In the genomic region with DNA sequence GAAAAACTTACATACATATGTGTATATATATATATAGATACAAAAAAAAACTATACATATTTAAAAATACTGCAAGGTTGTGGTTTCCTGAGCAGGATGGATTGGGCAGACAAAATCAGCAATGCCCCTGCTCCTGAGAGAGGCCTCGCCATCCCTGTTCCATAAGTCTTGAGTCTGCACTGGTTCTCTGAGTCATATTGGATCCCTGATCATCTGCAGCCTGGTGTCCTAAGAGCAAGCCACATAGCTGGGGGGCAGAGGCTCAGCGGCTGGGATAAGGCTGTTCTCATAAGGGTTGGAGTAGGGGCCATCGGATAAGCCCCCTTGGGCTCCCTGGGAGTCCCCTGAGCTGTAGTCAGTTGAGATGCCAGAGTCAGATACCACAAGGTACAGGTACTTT, we compare ENCODE assay signal across 1 cellular context.
TF ChIP-seq lines count a peak whose summit lies in the region.

No MANE protein-coding gene starts in this region.

TF ChIP-seq in A549, 52 proteins besides CTCF, POLR2A, EP300 and RAD21 (continued from another document):
- TF ChIP-seq RNF2 (IDR thresholded peaks at IDR 0.05; ENCODE audit: borderline replicate concordance, low read depth): no peak
- no peak for TF ChIP-seq MYC (IDR thresholded peaks at IDR 0.05; ENCODE audit: borderline replicate concordance, low read length)
- no peak for TF ChIP-seq RCOR1 (IDR thresholded peaks at IDR 0.05; ENCODE audit: low read depth, low read length)
- TF ChIP-seq, protein P1, sequence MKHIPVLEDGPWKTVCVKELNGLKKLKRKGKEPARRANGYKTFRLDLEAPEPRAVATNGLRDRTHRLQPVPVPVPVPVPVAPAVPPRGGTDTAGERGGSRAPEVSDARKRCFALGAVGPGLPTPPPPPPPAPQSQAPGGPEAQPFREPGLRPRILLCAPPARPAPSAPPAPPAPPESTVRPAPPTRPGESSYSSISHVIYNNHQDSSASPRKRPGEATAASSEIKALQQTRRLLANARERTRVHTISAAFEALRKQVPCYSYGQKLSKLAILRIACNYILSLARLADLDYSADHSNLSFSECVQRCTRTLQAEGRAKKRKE (CRISPR knock-in tag; IDR thresholded peaks at IDR 0.05; ENCODE audit: low read depth): no peak
- TF ChIP-seq CHD2 (IDR thresholded peaks at IDR 0.05; ENCODE audit: low read length, partially characterized antibody): no peak
- TF ChIP-seq BCL3 (IDR thresholded peaks at IDR 0.05): no peak
- no peak for TF ChIP-seq FOXS1 (CRISPR knock-in tag; IDR thresholded peaks at IDR 0.05)
- TF ChIP-seq TP53 (CRISPR knock-in tag; IDR thresholded peaks at IDR 0.05): no peak
- no peak for TF ChIP-seq CBX2 (IDR thresholded peaks at IDR 0.05; ENCODE audit: borderline replicate concordance, low read depth)
- TF ChIP-seq HOXB13 (CRISPR knock-in tag; IDR thresholded peaks at IDR 0.05; ENCODE audit: low read depth): no peak
- no peak for TF ChIP-seq HDAC2 (IDR thresholded peaks at IDR 0.05)
- no peak for TF ChIP-seq BHLHE40 (IDR thresholded peaks at IDR 0.05; ENCODE audit: low read depth, low read length)
- no peak for TF ChIP-seq FOSB (CRISPR knock-in tag; IDR thresholded peaks at IDR 0.05)
- TF ChIP-seq, protein P2, sequence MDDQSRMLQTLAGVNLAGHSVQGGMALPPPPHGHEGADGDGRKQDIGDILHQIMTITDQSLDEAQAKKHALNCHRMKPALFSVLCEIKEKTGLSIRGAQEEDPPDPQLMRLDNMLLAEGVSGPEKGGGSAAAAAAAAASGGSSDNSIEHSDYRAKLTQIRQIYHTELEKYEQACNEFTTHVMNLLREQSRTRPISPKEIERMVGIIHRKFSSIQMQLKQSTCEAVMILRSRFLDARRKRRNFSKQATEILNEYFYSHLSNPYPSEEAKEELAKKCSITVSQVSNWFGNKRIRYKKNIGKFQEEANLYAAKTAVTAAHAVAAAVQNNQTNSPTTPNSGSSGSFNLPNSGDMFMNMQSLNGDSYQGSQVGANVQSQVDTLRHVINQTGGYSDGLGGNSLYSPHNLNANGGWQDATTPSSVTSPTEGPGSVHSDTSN (IDR thresholded peaks at IDR 0.05): no peak
